ENCODE assay signal across 10 cellular contexts in genomic region chr12:113092478-113093408, GRCh38. TPM values are rescaled to one million over a fixed set of nuclear protein-coding genes. Genes with fewer than 3 reads are reported as not detected.
A peak's percentile ranks its signal among the peaks of the same experiment; 100 is the strongest.
DNase-seq lines count a peak whose midpoint lies in the region; ATAC-seq and TF ChIP-seq lines count a peak whose summit lies in the region.
"Had no signal": no experiment of that assay in that cellular context is flagged by ENCODE, and none has a peak within 500 bp of the region (broad histone marks: within the 10 kb centered on the region; RNA-seq: fewer than 3 reads in every experiment).

No MANE protein-coding gene starts in this region.

- peak overlapping the region; percentile 68 for H3K4me3 Mint-ChIP-seq in type B pancreatic cell
- H3K4me3 Mint-ChIP-seq: dendritic cell treated with granulocyte-macrophage colony-stimulating factor and Interleukin-4, amounts not matched to agents 40 ng/mL and 50 ng/mL, for 4 days had no signal

- H3K27me3 Mint-ChIP-seq in type B pancreatic cell, result peaks cover 54% of the 10 kb centered on the region

- no peaks in the 10 kb centered on the region for H3K9me3 ChIP-seq in iPS-15b (ENCODE audit: control insufficient read depth, insufficient read depth, low read length)

- H3K36me3 ChIP-seq in iPS-15b (ENCODE audit: control insufficient read depth, insufficient read depth, low read length), result peaks cover 3% of the 10 kb centered on the region

- no peaks in the 10 kb centered on the region for H3K36me3 Mint-ChIP-seq in type B pancreatic cell

- no peak overlapping the region for H3K27ac Mint-ChIP-seq in type B pancreatic cell
- H3K27ac Mint-ChIP-seq: dendritic cell treated with granulocyte-macrophage colony-stimulating factor and Interleukin-4, amounts not matched to agents 40 ng/mL and 50 ng/mL, for 4 days had no signal

- no peaks in the 10 kb centered on the region for H3K4me1 ChIP-seq in iPS-15b (ENCODE audit: control insufficient read depth, insufficient read depth, low read length)

- peak; percentile 51 for ATAC-seq in Right ventricle myocardium inferior
- no peak for ATAC-seq in GM19397 (IDR thresholded peaks at IDR 0.05; ENCODE audit: unreplicated experiment)

- in situ Hi-C loops in SK-MEL-5 (cut with HindIII; ENCODE audit: low pct_unique_long_range_greater_than_20kb, low sequenced_read_pairs), result no loop called here

- no peak for TF ChIP-seq CTCF in type B pancreatic cell (conservative IDR thresholded peaks at IDR 0.05)

- peak overlapping the region; percentile 59 for H3K4me3 ChIP-seq in iPS-15b (ENCODE audit: low read depth, low read length)

- intact Hi-C loops in Right ventricle myocardium inferior (cut with DNase I), result no loop called here
- intact Hi-C loops in cardiac septum (cut with DNase I), result no loop called here

- H3K9ac ChIP-seq in iPS-15b (ENCODE audit: low read depth, low read length), result no peak overlapping the region

- H3K27me3 ChIP-seq in iPS-15b (ENCODE audit: control insufficient read depth, insufficient read depth, low read length), result peaks cover 4% of the 10 kb centered on the region

- no peak for DNase-seq in Right ventricle myocardium inferior (ENCODE audit: missing footprints)
- no peak for DNase-seq in cardiac septum (ENCODE audit: low spot score)
- peak; percentile 59 for DNase-seq in SK-MEL-5 (ENCODE audit: low read depth, low spot score)
- DNase-seq in type B pancreatic cell (ENCODE audit: extremely low spot score, unreplicated experiment), result no peak
- no peak for DNase-seq in stimulated activated CD4-positive, alpha-beta T cell treated with anti-CD3 and anti-CD28 coated beads, Interleukin-2, amount 100 ng/mL, for 48 hours
- DNase-seq in NCI-H1436 treated with DMSO at 0.1 percent for 48 hours (lab: John Stamatoyannopoulos, UW), result no peak
- DNase-seq: C1 segment of cervical spinal cord had no signal

- H3K4me1 Mint-ChIP-seq in type B pancreatic cell (ENCODE audit: unreplicated experiment), result peaks cover 9% of the 10 kb centered on the region

- no peaks in the 10 kb centered on the region for H3K9me3 Mint-ChIP-seq in type B pancreatic cell
- H3K9me3 Mint-ChIP-seq: dendritic cell treated with granulocyte-macrophage colony-stimulating factor and Interleukin-4, amounts not matched to agents 40 ng/mL and 50 ng/mL, for 4 days had no signal

RNA-seq across cellular contexts. Expression of gene DTX1, which starts 36.2 kb away (rescaled TPM):
- 3.7 TPM for total RNA-seq in Right ventricle myocardium inferior
- 2.6 TPM for total RNA-seq in cardiac septum
- total RNA-seq in SK-MEL-5 (2014; rRNA removed; shearing (Covaris generic)), result 0.95 and 1.1 TPM in 2 replicates
- polyA plus RNA-seq in SK-MEL-5 (2015; cell fraction: cytosol; rRNA removed), result 1.6 and 3.1 TPM in 2 replicates
- polyA plus RNA-seq in SK-MEL-5 (2015; cell fraction: nucleus; rRNA removed), result 2.5 and 3.3 TPM in 2 replicates
- total RNA-seq in type B pancreatic cell (ENCODE audit: low replicate concordance), result 1.4 and 2.4 TPM in 2 replicates

RNA-seq across cellular contexts. Expression of gene RASAL1, which starts 42.8 kb away (rescaled TPM):
- not detected for total RNA-seq in Right ventricle myocardium inferior
- not detected for total RNA-seq in cardiac septum
- 0.74 and 0.85 TPM in 2 replicates for total RNA-seq in SK-MEL-5 (2014; rRNA removed; shearing (Covaris generic))
- 1.3 and 2.2 TPM in 2 replicates for polyA plus RNA-seq in SK-MEL-5 (2015; cell fraction: cytosol; rRNA removed)
- polyA plus RNA-seq in SK-MEL-5 (2015; cell fraction: nucleus; rRNA removed), result 9.1 and 9.8 TPM in 2 replicates
- 0.58 and 2.7 TPM in 2 replicates for total RNA-seq in type B pancreatic cell (ENCODE audit: low replicate concordance)

RNA-seq across cellular contexts. Expression of gene CFAP73, which starts 56.8 kb away (rescaled TPM):
- total RNA-seq in Right ventricle myocardium inferior, result not detected
- total RNA-seq in cardiac septum, result not detected
- not detected in 2 replicates for total RNA-seq in SK-MEL-5 (2014; rRNA removed; shearing (Covaris generic))
- not detected in 2 replicates for polyA plus RNA-seq in SK-MEL-5 (2015; cell fraction: cytosol; rRNA removed)
- polyA plus RNA-seq in SK-MEL-5 (2015; cell fraction: nucleus; rRNA removed), result not detected in 2 replicates
- total RNA-seq in type B pancreatic cell (ENCODE audit: low replicate concordance), result 0.27 and 0.81 TPM in 2 replicates
